In genomic region chr9:36034911-36035490, GRCh38 we compare ENCODE assay signal across 20 cellular contexts.
"Had no signal": no experiment of that assay in that cellular context is flagged by ENCODE, and none has a peak within 500 bp of the region (broad histone marks: within the 10 kb centered on the region; RNA-seq: fewer than 3 reads in every experiment).

No MANE protein-coding gene starts in this region.

- DNase-seq: activated CD4-positive, alpha-beta T cell treated with anti-CD3 and anti-CD28 coated beads, Interleukin-2, amount 50 U/mL, for 1 hour; activated CD8-positive, alpha-beta memory T cell treated with anti-CD3 and anti-CD28 coated beads for 24 hours; activated naive CD4-positive, alpha-beta T cell treated with anti-CD3 and anti-CD28 coated beads, Interleukin-2, amount 50 U/mL, for 16 hours; amniotic stem cell; brain microvascular endothelial cell; cortex of kidney; effector CD4-positive, alpha-beta T cell; gastrocnemius medialis; heart right ventricle; left colon; lower lobe of right lung; posterior cingulate gyrus; stimulated activated CD4-positive, alpha-beta T cell treated with anti-CD3 and anti-CD28 coated beads, Interleukin-2, amount 100 ng/mL, for 48 hours; stimulated activated naive B cell treated with anti-CD40 and anti-IgM and Interleukin-4, amounts not matched to agents 10 μg/mL and 1 μg/mL and 100 μg/mL, for 72 hours; T-helper 9 cell; thyroid gland; uterus had no signal

- H3K9me3 ChIP-seq: gastrocnemius medialis, heart right ventricle, lower lobe of right lung, neutrophil, thyroid gland, uterus had no signal

- ATAC-seq: activated CD4-positive, CD25-positive, alpha-beta regulatory T cell treated with anti-CD3 and anti-CD28 coated beads, Interleukin-2, amount 50 U/mL, for 24 hours; gastrocnemius medialis; heart right ventricle; left colon; lower lobe of right lung; stimulated activated naive B cell treated with anti-CD40 and anti-IgM and Interleukin-4, amounts not matched to agents 10 μg/mL and 1 μg/mL and 100 μg/mL, for 72 hours had no signal

- H3K9me3 Mint-ChIP-seq: activated T-helper 2 cell treated with anti-CD3 and anti-CD28 coated beads, Interferon-gamma antibody, Interleukin-2, Interleukin-4, amounts not matched to agents 10 μg/mL and 5 μg/mL and 100 μg/mL, durations not matched to agents 14 hours and 24 hours and 36 hours; stimulated activated naive B cell treated with anti-CD40 and anti-IgM and Interleukin-4, amounts not matched to agents 10 μg/mL and 1 μg/mL and 100 μg/mL, for 72 hours had no signal

- H3K27ac ChIP-seq: brain microvascular endothelial cell, gastrocnemius medialis, heart right ventricle, lower lobe of right lung, neutrophil, thyroid gland, uterus had no signal

- H3K27me3 ChIP-seq: brain microvascular endothelial cell, heart right ventricle, thyroid gland, uterus had no signal

- H3K27ac Mint-ChIP-seq: activated T-helper 2 cell treated with anti-CD3 and anti-CD28 coated beads, Interferon-gamma antibody, Interleukin-2, Interleukin-4, amounts not matched to agents 10 μg/mL and 5 μg/mL and 100 μg/mL, durations not matched to agents 14 hours and 24 hours and 36 hours; stimulated activated naive B cell treated with anti-CD40 and anti-IgM and Interleukin-4, amounts not matched to agents 10 μg/mL and 1 μg/mL and 100 μg/mL, for 72 hours had no signal

- H3K4me1 ChIP-seq: uterus had no signal

- H3K4me3 Mint-ChIP-seq: stimulated activated naive B cell treated with anti-CD40 and anti-IgM and Interleukin-4, amounts not matched to agents 10 μg/mL and 1 μg/mL and 100 μg/mL, for 72 hours had no signal

- H3K36me3 ChIP-seq: brain microvascular endothelial cell, gastrocnemius medialis, heart right ventricle, lower lobe of right lung, neutrophil, thyroid gland, uterus had no signal

- H3K4me3 ChIP-seq: gastrocnemius medialis, heart right ventricle, lower lobe of right lung, thyroid gland, uterus had no signal

- H3K36me3 Mint-ChIP-seq: stimulated activated naive B cell treated with anti-CD40 and anti-IgM and Interleukin-4, amounts not matched to agents 10 μg/mL and 1 μg/mL and 100 μg/mL, for 72 hours had no signal
